Comparison of ENCODE assay signal across 38 cellular contexts in the genomic region with DNA sequence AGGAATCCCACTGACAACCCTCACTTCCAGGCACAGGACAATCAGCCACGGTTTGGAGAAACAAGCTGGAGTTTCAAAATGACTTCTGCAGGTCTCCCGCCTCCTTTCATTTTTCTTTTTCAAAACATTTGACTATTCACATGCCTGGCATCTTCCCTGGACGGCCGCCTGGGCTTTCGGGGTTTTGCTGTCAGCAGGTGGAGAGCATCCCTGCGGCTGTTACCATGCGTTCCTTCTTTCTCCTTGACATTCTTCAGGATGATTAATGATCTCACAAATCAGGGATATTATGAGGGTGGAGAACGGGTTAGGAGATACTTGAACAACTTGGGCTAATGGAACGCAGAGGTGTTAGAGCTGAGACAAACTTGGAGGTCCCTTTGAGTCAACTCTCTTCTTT.
"Had no signal": no experiment of that assay in that cellular context is flagged by ENCODE, and none has a peak within 500 bp of the region (broad histone marks: within the 10 kb centered on the region; RNA-seq: fewer than 3 reads in every experiment).

No MANE protein-coding gene starts in this region.

- H3K4me3 ChIP-seq: adrenal gland, ascending aorta, body of pancreas, breast epithelium, cardiac muscle cell had no signal

- H3K9me3 Mint-ChIP-seq: activated naive CD4-positive, alpha-beta T cell treated with anti-CD3 and anti-CD28 coated beads for 36 hours; activated naive CD4-positive, alpha-beta T cell treated with anti-CD3 and anti-CD28 coated beads, Interleukin-2, amount 50 U/mL, for 24 hours; activated naive CD4-positive, alpha-beta T cell treated with anti-CD3 and anti-CD28 coated beads, Interleukin-2, amount 50 U/mL, for 72 hours; activated naive CD8-positive, alpha-beta T cell treated with anti-CD3 and anti-CD28 coated beads, Interleukin-2, amount 10 ng/mL, durations not matched to agents 7 days and 5 days; activated naive CD8-positive, alpha-beta T cell treated with anti-CD3 and anti-CD28 coated beads, Interleukin-2, amount 50 U/mL, for 24 hours; activated T-cell treated with anti-CD3 and anti-CD28 coated beads, Interleukin-2, amount 50 U/mL, for 24 hours; activated T-cell treated with anti-CD3 and anti-CD28 coated beads, Interleukin-2, amount 50 U/mL, for 72 hours; activated T-helper 1 cell treated with anti-CD3 and anti-CD28 coated beads, Interleukin-12 subunit alpha, Interleukin-12 subunit beta, Interleukin-2, Interleukin-4 antibody, amounts not matched to agents 30 ng/mL and 10 ng/mL and 1 ng/mL, durations not matched to agents 14 hours and 24 hours and 36 hours; activated T-helper 17 cell treated with anti-CD3 and anti-CD28 coated beads, Interleukin-2, amount 50 U/mL, for 72 hours; activated T-helper 2 cell treated with anti-CD3 and anti-CD28 coated beads, Interferon-gamma antibody, Interleukin-2, Interleukin-4, amounts not matched to agents 10 μg/mL and 5 μg/mL and 100 μg/mL, durations not matched to agents 14 hours and 24 hours and 36 hours had no signal

- H3K27ac ChIP-seq: adrenal gland, ascending aorta, body of pancreas, brain microvascular endothelial cell, breast epithelium, cardiac muscle cell had no signal

- H3K4me1 ChIP-seq: adrenal gland, ascending aorta, breast epithelium had no signal

- H3K4me3 Mint-ChIP-seq: activated naive CD4-positive, alpha-beta T cell treated with anti-CD3 and anti-CD28 coated beads for 36 hours; activated naive CD4-positive, alpha-beta T cell treated with anti-CD3 and anti-CD28 coated beads, Interleukin-2, amount 10 ng/mL, durations not matched to agents 7 days and 5 days; activated naive CD4-positive, alpha-beta T cell treated with anti-CD3 and anti-CD28 coated beads, Interleukin-2, amount 50 U/mL, for 24 hours; activated naive CD8-positive, alpha-beta T cell; activated naive CD8-positive, alpha-beta T cell treated with anti-CD3 and anti-CD28 coated beads for 36 hours; activated naive CD8-positive, alpha-beta T cell treated with anti-CD3 and anti-CD28 coated beads, Interleukin-2, amount 10 ng/mL, durations not matched to agents 7 days and 5 days; activated naive CD8-positive, alpha-beta T cell treated with anti-CD3 and anti-CD28 coated beads, Interleukin-2, amount 50 U/mL, for 24 hours; activated T-cell treated with anti-CD3 and anti-CD28 coated beads, Interleukin-2, amount 50 U/mL, for 24 hours; activated T-cell treated with anti-CD3 and anti-CD28 coated beads, Interleukin-2, amount 50 U/mL, for 4 hours; activated T-cell treated with anti-CD3 and anti-CD28 coated beads, Interleukin-2, amount 50 U/mL, for 72 hours; activated T-helper 1 cell treated with anti-CD3 and anti-CD28 coated beads, Interleukin-12 subunit alpha, Interleukin-12 subunit beta, Interleukin-2, Interleukin-4 antibody, amounts not matched to agents 30 ng/mL and 10 ng/mL and 1 ng/mL, durations not matched to agents 14 hours and 24 hours and 36 hours; activated T-helper 17 cell treated with anti-CD3 and anti-CD28 coated beads, Interleukin-2, amount 50 U/mL, for 72 hours; brain; central memory CD8-positive, alpha-beta T cell had no signal

- H3K27ac Mint-ChIP-seq: activated naive CD4-positive, alpha-beta T cell treated with anti-CD3 and anti-CD28 coated beads for 36 hours; activated naive CD4-positive, alpha-beta T cell treated with anti-CD3 and anti-CD28 coated beads, Interleukin-2, amount 10 ng/mL, durations not matched to agents 7 days and 5 days; activated naive CD4-positive, alpha-beta T cell treated with anti-CD3 and anti-CD28 coated beads, Interleukin-2, amount 50 U/mL, for 24 hours; activated naive CD4-positive, alpha-beta T cell treated with anti-CD3 and anti-CD28 coated beads, Interleukin-2, amount 50 U/mL, for 72 hours; activated naive CD8-positive, alpha-beta T cell; activated naive CD8-positive, alpha-beta T cell treated with anti-CD3 and anti-CD28 coated beads for 36 hours; activated naive CD8-positive, alpha-beta T cell treated with anti-CD3 and anti-CD28 coated beads, Interleukin-2, amount 10 ng/mL, durations not matched to agents 7 days and 5 days; activated naive CD8-positive, alpha-beta T cell treated with anti-CD3 and anti-CD28 coated beads, Interleukin-2, amount 50 U/mL, for 24 hours; activated T-cell treated with anti-CD3 and anti-CD28 coated beads, Interleukin-2, amount 50 U/mL, for 24 hours; activated T-cell treated with anti-CD3 and anti-CD28 coated beads, Interleukin-2, amount 50 U/mL, for 72 hours; activated T-helper 1 cell treated with anti-CD3 and anti-CD28 coated beads, Interleukin-12 subunit alpha, Interleukin-12 subunit beta, Interleukin-2, Interleukin-4 antibody, amounts not matched to agents 30 ng/mL and 10 ng/mL and 1 ng/mL, durations not matched to agents 14 hours and 24 hours and 36 hours; activated T-helper 17 cell treated with anti-CD3 and anti-CD28 coated beads, Interleukin-2, amount 50 U/mL, for 72 hours; activated T-helper 2 cell treated with anti-CD3 and anti-CD28 coated beads, Interferon-gamma antibody, Interleukin-2, Interleukin-4, amounts not matched to agents 10 μg/mL and 5 μg/mL and 100 μg/mL, durations not matched to agents 14 hours and 24 hours and 36 hours; brain had no signal

- H3K27me3 ChIP-seq: adrenal gland, ascending aorta, body of pancreas, brain microvascular endothelial cell, breast epithelium, cardiac muscle cell had no signal

- H3K36me3 Mint-ChIP-seq: activated naive CD4-positive, alpha-beta T cell treated with anti-CD3 and anti-CD28 coated beads, Interleukin-2, amount 10 ng/mL, durations not matched to agents 7 days and 5 days; activated naive CD8-positive, alpha-beta T cell treated with anti-CD3 and anti-CD28 coated beads, Interleukin-2, amount 10 ng/mL, durations not matched to agents 7 days and 5 days had no signal

- ATAC-seq: activated naive CD4-positive, alpha-beta T cell treated with anti-CD3 and anti-CD28 coated beads, Interleukin-2, amount 50 U/mL, for 72 hours; activated naive CD8-positive, alpha-beta T cell treated with anti-CD3 and anti-CD28 coated beads, Interleukin-2, amount 50 U/mL, for 24 hours; activated T-cell treated with anti-CD3 and anti-CD28 coated beads, Interleukin-2, amount 50 U/mL, for 4 hours; activated T-cell treated with anti-CD3 and anti-CD28 coated beads, Interleukin-2, amount 50 U/mL, for 72 hours; activated T-helper 17 cell treated with anti-CD3 and anti-CD28 coated beads, Interleukin-2, amount 50 U/mL, for 72 hours; body of pancreas had no signal

- H3K9me3 ChIP-seq: adrenal gland, ascending aorta, body of pancreas, breast epithelium had no signal

- H3K27me3 Mint-ChIP-seq: activated naive CD4-positive, alpha-beta T cell treated with anti-CD3 and anti-CD28 coated beads, Interleukin-2, amount 10 ng/mL, durations not matched to agents 7 days and 5 days; activated naive CD4-positive, alpha-beta T cell treated with anti-CD3 and anti-CD28 coated beads, Interleukin-2, amount 50 U/mL, for 24 hours; activated naive CD8-positive, alpha-beta T cell; activated naive CD8-positive, alpha-beta T cell treated with anti-CD3 and anti-CD28 coated beads for 36 hours; activated naive CD8-positive, alpha-beta T cell treated with anti-CD3 and anti-CD28 coated beads, Interleukin-2, amount 10 ng/mL, durations not matched to agents 7 days and 5 days; activated naive CD8-positive, alpha-beta T cell treated with anti-CD3 and anti-CD28 coated beads, Interleukin-2, amount 50 U/mL, for 24 hours; activated T-cell treated with anti-CD3 and anti-CD28 coated beads, Interleukin-2, amount 50 U/mL, for 24 hours; activated T-helper 17 cell treated with anti-CD3 and anti-CD28 coated beads, Interleukin-2, amount 50 U/mL, for 72 hours had no signal

- H3K4me1 Mint-ChIP-seq: activated naive CD4-positive, alpha-beta T cell treated with anti-CD3 and anti-CD28 coated beads, Interleukin-2, amount 10 ng/mL, durations not matched to agents 7 days and 5 days; activated naive CD4-positive, alpha-beta T cell treated with anti-CD3 and anti-CD28 coated beads, Interleukin-2, amount 50 U/mL, for 24 hours; activated naive CD8-positive, alpha-beta T cell treated with anti-CD3 and anti-CD28 coated beads for 36 hours; activated naive CD8-positive, alpha-beta T cell treated with anti-CD3 and anti-CD28 coated beads, Interleukin-2, amount 10 ng/mL, durations not matched to agents 7 days and 5 days; activated naive CD8-positive, alpha-beta T cell treated with anti-CD3 and anti-CD28 coated beads, Interleukin-2, amount 50 U/mL, for 24 hours; activated T-helper 17 cell treated with anti-CD3 and anti-CD28 coated beads, Interleukin-2, amount 50 U/mL, for 72 hours; central memory CD8-positive, alpha-beta T cell had no signal

- DNase-seq: activated effector memory CD4-positive, alpha-beta T cell treated with anti-CD3 and anti-CD28 coated beads, Interleukin-2, amount 50 U/mL, for 16 hours; activated effector memory CD4-positive, alpha-beta T cell treated with Interleukin-2 at 50 U/mL for 16 hours; activated gamma-delta T cell; activated gamma-delta T cell treated with Interleukin-2 at 50 U/mL for 16 hours; activated naive CD4-positive, alpha-beta T cell; activated naive CD4-positive, alpha-beta T cell treated with anti-CD3 and anti-CD28 coated beads for 36 hours; activated naive CD4-positive, alpha-beta T cell treated with anti-CD3 and anti-CD28 coated beads, Interleukin-2, amount 10 ng/mL, durations not matched to agents 7 days and 5 days; activated naive CD4-positive, alpha-beta T cell treated with anti-CD3 and anti-CD28 coated beads, Interleukin-2, amount 50 U/mL, for 16 hours; activated naive CD4-positive, alpha-beta T cell treated with Interleukin-2 at 50 U/mL for 16 hours; activated naive CD8-positive, alpha-beta T cell treated with anti-CD3 and anti-CD28 coated beads for 36 hours; activated naive CD8-positive, alpha-beta T cell treated with anti-CD3 and anti-CD28 coated beads, Interleukin-2, amount 10 ng/mL, durations not matched to agents 7 days and 5 days; activated naive CD8-positive, alpha-beta T cell treated with anti-CD3 and anti-CD28 coated beads, Interleukin-2, amount 50 U/mL, for 24 hours; activated T-cell treated with anti-CD3 and anti-CD28 coated beads, Interleukin-2, amount 50 U/mL, for 1 hour; activated T-cell treated with anti-CD3 and anti-CD28 coated beads, Interleukin-2, amount 50 U/mL, for 24 hours; activated T-cell treated with anti-CD3 and anti-CD28 coated beads, Interleukin-2, amount 50 U/mL, for 4 hours; activated T-cell treated with anti-CD3 and anti-CD28 coated beads, Interleukin-2, amount 50 U/mL, for 48 hours; activated T-cell treated with anti-CD3 and anti-CD28 coated beads, Interleukin-2, amount 50 U/mL, for 72 hours; adrenal gland; amniotic stem cell; amygdala; anterior cingulate cortex; aorta; body of pancreas; brain microvascular endothelial cell; caudate nucleus; central memory CD4-positive, alpha-beta T cell; cerebellar nuclear complex had no signal

- H3K36me3 ChIP-seq: adrenal gland, brain microvascular endothelial cell, breast epithelium, cardiac muscle cell had no signal
